Comparison of ENCODE assay signal across 19 cellular contexts in the genomic region with DNA sequence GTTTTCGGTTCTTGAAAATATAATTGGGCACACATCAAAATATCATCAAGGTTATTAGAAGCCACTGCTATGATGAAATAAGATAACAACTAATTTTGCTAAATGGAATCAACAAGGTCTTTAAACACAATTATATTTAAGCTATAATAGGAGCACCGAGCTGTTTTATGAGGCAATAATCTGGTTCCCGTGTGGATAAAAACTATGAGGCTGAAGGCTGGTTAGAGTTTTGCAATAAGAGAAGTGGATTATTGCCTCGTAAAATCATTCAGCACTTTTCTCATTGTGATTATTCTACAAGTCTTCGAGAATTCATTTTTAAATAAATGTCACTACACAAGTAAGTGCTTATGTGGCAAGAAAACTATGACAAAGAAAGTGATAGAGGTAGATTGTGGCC.
"Had no signal": no experiment of that assay in that cellular context is flagged by ENCODE, and none has a peak within 500 bp of the region (broad histone marks: within the 10 kb centered on the region; RNA-seq: fewer than 3 reads in every experiment).

No MANE protein-coding gene starts in this region.

- H3K27ac Mint-ChIP-seq: natural killer cell treated with Interleukin-12 subunit alpha and Interleukin-12 subunit beta and Interleukin-15 and Interleukin-18, amount 100 ng/mL, for 72 hours; neural progenitor cell had no signal

- H3K4me1 ChIP-seq: heart left ventricle, neural progenitor cell, right atrium auricular region, stomach had no signal

- H3K36me3 Mint-ChIP-seq: natural killer cell treated with Interleukin-12 subunit alpha and Interleukin-12 subunit beta and Interleukin-15 and Interleukin-18, amount 100 ng/mL, for 72 hours; neural progenitor cell had no signal

- H3K4me3 ChIP-seq: coronary artery, heart left ventricle, neural progenitor cell, ovary, right atrium auricular region, sigmoid colon, skin epidermis, stomach, thoracic aorta had no signal

- H3K4me1 Mint-ChIP-seq: neural progenitor cell had no signal

- H2AFZ ChIP-seq: neural progenitor cell had no signal

- H3K27me3 ChIP-seq: heart left ventricle, neural progenitor cell, ovary, right atrium auricular region, sigmoid colon, stomach had no signal

- H3K27ac ChIP-seq: coronary artery, heart left ventricle, neural progenitor cell, ovary, right atrium auricular region, sigmoid colon, skin epidermis, stomach, thoracic aorta had no signal

- ATAC-seq: heart left ventricle; natural killer cell treated with Interleukin-12 subunit alpha and Interleukin-12 subunit beta and Interleukin-15 and Interleukin-18, amount 100 ng/mL, for 72 hours had no signal

- H3K27me3 Mint-ChIP-seq: natural killer cell treated with Interleukin-12 subunit alpha and Interleukin-12 subunit beta and Interleukin-15 and Interleukin-18, amount 100 ng/mL, for 72 hours had no signal

- H3K9ac ChIP-seq: neural progenitor cell had no signal

- H3K4me2 ChIP-seq: neural progenitor cell had no signal

- H3K36me3 ChIP-seq: heart left ventricle, neural progenitor cell, ovary, right atrium auricular region, sigmoid colon, stomach, thoracic aorta had no signal

- H3K9me3 ChIP-seq: heart left ventricle, ovary, right atrium auricular region, sigmoid colon, stomach, thoracic aorta had no signal

- DNase-seq: effector CD8-positive, alpha-beta T cell; heart left ventricle; hypothalamus; kidney glomerular epithelial cell; mammary epithelial cell; nucleus accumbens; ovary; sigmoid colon; stimulated activated CD4-positive, alpha-beta T cell treated with anti-CD3 and anti-CD28 coated beads, Interleukin-12 subunit alpha, Interleukin-12 subunit beta, amount 100 ng/mL, for 4 hours; stimulated activated naive CD4-positive, alpha-beta T cell; stomach; substantia nigra; trophoblast cell had no signal

- H3K4me3 Mint-ChIP-seq: natural killer cell treated with Interleukin-12 subunit alpha and Interleukin-12 subunit beta and Interleukin-15 and Interleukin-18, amount 100 ng/mL, for 72 hours; neural progenitor cell had no signal
